ENCODE assay signal across 1 cellular context in genomic region chr19:28039677-28040381, GRCh38.
TF ChIP-seq lines count a peak whose summit lies in the region.

No MANE protein-coding gene starts in this region.

TF ChIP-seq in HepG2, 621 proteins besides CTCF, POLR2A, EP300 and RAD21 (continued from another document):
- no peak for TF ChIP-seq FOSL2 (CRISPR knock-in tag; IDR thresholded peaks at IDR 0.05)
- no peak for TF ChIP-seq SPEN (CRISPR knock-in tag; IDR thresholded peaks at IDR 0.05; ENCODE audit: low read depth)
- TF ChIP-seq PATZ1 (CRISPR knock-in tag; IDR thresholded peaks at IDR 0.05) = no peak
- no peak for TF ChIP-seq PLSCR1 (CRISPR knock-in tag; IDR thresholded peaks at IDR 0.05; ENCODE audit: borderline replicate concordance)
